Comparison of ENCODE assay signal across 15 cellular contexts in the genomic region with DNA sequence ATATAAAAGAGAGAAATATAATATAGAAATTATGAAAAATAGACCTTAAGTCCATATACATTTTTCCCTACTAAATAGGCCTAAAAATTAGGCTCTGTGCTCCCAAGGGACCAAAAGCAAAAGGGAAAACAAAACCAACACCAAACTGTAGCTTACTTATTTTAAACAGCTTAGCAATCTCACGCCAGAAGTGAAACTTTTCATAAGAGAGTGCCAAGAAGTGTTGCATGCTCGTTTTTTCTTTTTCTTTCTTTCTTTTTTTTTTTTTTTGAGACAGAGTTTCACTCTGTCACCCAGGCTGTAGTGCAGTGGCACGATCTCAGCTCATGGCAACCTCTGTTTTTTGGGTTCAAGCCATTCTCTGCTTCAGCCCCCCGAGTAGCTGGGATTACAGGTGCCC.
DNase-seq lines count a peak whose midpoint lies in the region; ATAC-seq and TF ChIP-seq lines count a peak whose summit lies in the region.
"Had no signal": no experiment of that assay in that cellular context is flagged by ENCODE, and none has a peak within 500 bp of the region (broad histone marks: within the 10 kb centered on the region; RNA-seq: fewer than 3 reads in every experiment).

No MANE protein-coding gene starts in this region.

- H3K36me3 Mint-ChIP-seq in immature natural killer cell, result no peaks in the 10 kb centered on the region

- no peaks in the 10 kb centered on the region for H3K4me1 Mint-ChIP-seq in immature natural killer cell
- H3K4me1 Mint-ChIP-seq: nephron had no signal

- peaks cover 0 to 4% (median 0%) of the 10 kb centered on the region in 11 donors for H3K9me3 ChIP-seq in heart right ventricle
- H3K9me3 ChIP-seq: esophagus muscularis mucosa had no signal

- no peak overlapping the region for H3K4me3 Mint-ChIP-seq in immature natural killer cell
- H3K4me3 Mint-ChIP-seq: nephron had no signal

- peak; percentile 54 for DNase-seq in GM06990 (ENCODE audit: extremely low read depth, insufficient read length)
- peak; percentile 23 for DNase-seq in GM19238 (ENCODE audit: insufficient read length, low spot score)
- DNase-seq in immature natural killer cell, result no peak
- no peak for DNase-seq in heart right ventricle
- DNase-seq in globus pallidus (ENCODE audit: low spot score), result no peak
- DNase-seq in left cardiac atrium, result no peak
- DNase-seq: activated T-cell treated with anti-CD3 and anti-CD28 coated beads, Interleukin-2, amount 50 U/mL, for 48 hours; EL; NCI-H1417 treated with DMSO at 0.1 percent for 48 hours; spleen had no signal

- no peaks in the 10 kb centered on the region for H3K4me1 ChIP-seq in heart right ventricle
- H3K4me1 ChIP-seq: esophagus muscularis mucosa, spleen had no signal

- H3K36me3 ChIP-seq in GM06990 (ENCODE audit: control insufficient read depth, insufficient read depth, low read length) (no peaks in the 10 kb centered on the region), heart right ventricle (no peaks in the 10 kb centered on the region)
- H3K36me3 ChIP-seq: esophagus muscularis mucosa, spleen had no signal

- H3K27me3 ChIP-seq in GM06990 (replicated peaks; ENCODE audit: control insufficient read depth, insufficient read depth, low read length) (no peaks in the 10 kb centered on the region), heart right ventricle (no peaks in the 10 kb centered on the region)
- H3K27me3 ChIP-seq: esophagus muscularis mucosa, spleen had no signal

- no peak overlapping the region for H3K27ac Mint-ChIP-seq in immature natural killer cell
- H3K27ac Mint-ChIP-seq: nephron had no signal

- peaks cover 0 to 13% (median 0%) of the 10 kb centered on the region in 6 donors for H3K9me3 Mint-ChIP-seq in immature natural killer cell

- 49 to 58% methylated on average over 4 of the region's 4 CpGs for WGBS in heart right ventricle, 2 donors

- no peak overlapping the region for H3K4me3 ChIP-seq in GM06990 (replicated peaks; ENCODE audit: low read depth, low read length)
- H3K4me3 ChIP-seq in heart right ventricle, result no peak overlapping the region
- H3K4me3 ChIP-seq: esophagus muscularis mucosa, spleen had no signal

- intact Hi-C loops in heart right ventricle (cut with DNase I) (no loop called here), left cardiac atrium (cut with DNase I) (no loop called here)

- H3K27me3 Mint-ChIP-seq in immature natural killer cell (ENCODE audit: low read depth in 3 of 3), result no peaks in the 10 kb centered on the region

- ATAC-seq in HG02588 (IDR thresholded peaks at IDR 0.05; ENCODE audit: unreplicated experiment) (peak; percentile 94), HG03342 (IDR thresholded peaks at IDR 0.05; ENCODE audit: unreplicated experiment) (peak; percentile 97), heart right ventricle (no peak), left cardiac atrium (no peak)

- H3K27ac ChIP-seq in heart right ventricle, result no peak overlapping the region
- H3K27ac ChIP-seq: esophagus muscularis mucosa, HL-60, spleen had no signal

- TF ChIP-seq CTCF in GM06990 (IDR thresholded peaks at IDR 0.05; ENCODE audit: insufficient read depth, low read length, poor library complexity, severe bottlenecking) (no peak), heart right ventricle (IDR thresholded peaks at IDR 0.05) (no peak)

Comparison
In these comparisons a context has a peak if more than half of its experiments do, and no peak if none do; other contexts are left out.
1. DNase-seq: peak in GM06990 (single experiment) and GM19238 (single experiment); none in immature natural killer cell (0 of 3), heart right ventricle (0 of 2), globus pallidus (single experiment) and left cardiac atrium (single experiment).
2. ATAC-seq: peak in HG02588 (single experiment) and HG03342 (single experiment); none in heart right ventricle (0 of 8) and left cardiac atrium (0 of 2).